11 cellular contexts compared by ENCODE assay signal in the genomic region with DNA sequence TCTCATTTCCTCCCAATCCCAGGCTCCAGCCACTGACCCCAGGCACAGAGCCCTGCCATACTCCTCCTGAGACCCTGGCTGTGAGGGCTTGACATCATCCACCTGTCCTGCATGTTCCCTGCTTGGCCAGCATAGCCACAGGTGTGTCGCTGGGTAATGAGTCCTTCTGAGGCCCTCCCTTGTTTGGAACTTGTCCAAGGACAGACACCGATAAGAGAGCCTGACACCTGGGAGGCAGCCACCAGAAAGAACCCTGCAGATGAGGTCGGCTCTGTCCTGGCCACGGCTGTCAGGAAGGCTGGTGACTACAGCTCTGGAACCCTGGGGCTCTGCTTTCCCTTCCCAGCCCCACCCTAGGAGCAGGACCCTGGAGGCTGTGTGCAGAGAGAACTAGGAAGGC.
DNase-seq lines count a peak whose midpoint lies in the region; ATAC-seq, FAIRE-seq and TF ChIP-seq lines count a peak whose summit lies in the region.
"Had no signal": no experiment of that assay in that cellular context is flagged by ENCODE, and none has a peak within 500 bp of the region (broad histone marks: within the 10 kb centered on the region; RNA-seq: fewer than 3 reads in every experiment).

No MANE protein-coding gene starts in this region.

- ATAC-seq in HG03095 (IDR thresholded peaks at IDR 0.05; ENCODE audit: unreplicated experiment), result peak; percentile 7

- H3K4me3 Mint-ChIP-seq in nephron progenitor cell, result no peak overlapping the region

- peaks cover 8% of the 10 kb centered on the region for H3K27me3 Mint-ChIP-seq in nephron progenitor cell (ENCODE audit: low read depth, poor library complexity)

- peak overlapping the region; percentile 85 for H2AFZ ChIP-seq in SU-DHL-6 (ENCODE audit: low read depth, low read length, severe bottlenecking)

- no peaks in the 10 kb centered on the region for H3K9me3 ChIP-seq in SU-DHL-6 (ENCODE audit: insufficient read depth, low read length)
- H3K9me3 ChIP-seq: prostate gland had no signal

- peak overlapping the region; percentile 51 for H3K9ac ChIP-seq in SU-DHL-6 (ENCODE audit: low read length)

- TF ChIP-seq CTCF in SU-DHL-6 (IDR thresholded peaks at IDR 0.05; ENCODE audit: insufficient read depth, low read length, poor library complexity, severe bottlenecking) (no peak), nephron progenitor cell (IDR thresholded peaks at IDR 0.05) (no peak)

- H3K4me1 Mint-ChIP-seq in nephron progenitor cell, result peaks cover 69% of the 10 kb centered on the region

- H3K9me3 Mint-ChIP-seq in nephron progenitor cell, result peaks cover 26% of the 10 kb centered on the region

- H4K20me1 ChIP-seq in SU-DHL-6 (ENCODE audit: low read depth, low read length), result no peaks in the 10 kb centered on the region

- H3K27ac ChIP-seq in SU-DHL-6 (ENCODE audit: low read depth, low read length), result peak overlapping the region; percentile 92
- H3K27ac ChIP-seq: prostate gland had no signal

- peak overlapping the region; percentile 26 for H3K4me3 ChIP-seq in SU-DHL-6 (ENCODE audit: insufficient read depth, low read length, poor library complexity, severe bottlenecking)
- H3K4me3 ChIP-seq: prostate gland had no signal

- H3K36me3 ChIP-seq in SU-DHL-6 (ENCODE audit: low read length), result no peaks in the 10 kb centered on the region

- H3K79me2 ChIP-seq in SU-DHL-6 (ENCODE audit: insufficient read depth, low read length), result no peaks in the 10 kb centered on the region

- H3K9me2 ChIP-seq in SU-DHL-6 (replicated peaks; ENCODE audit: insufficient read depth, low read length), result no peaks in the 10 kb centered on the region

- H3F3A ChIP-seq in SU-DHL-6 (ENCODE audit: insufficient read depth), result peaks cover 24% of the 10 kb centered on the region

- H3K36me3 Mint-ChIP-seq in nephron progenitor cell (ENCODE audit: low read depth), result peaks cover 45% of the 10 kb centered on the region

- H3K27me3 ChIP-seq in SU-DHL-6 (ENCODE audit: low read length), result no peaks in the 10 kb centered on the region

- H3K27ac Mint-ChIP-seq in nephron progenitor cell, result peak overlapping the region; percentile 50

- peak; percentile 26 to 81 (median 40) for DNase-seq in NCI-H1417 (lab: John Stamatoyannopoulos, UW)
- no peak for DNase-seq in NCI-H1417 treated with DMSO at 0.1 percent for 48 hours (lab: John Stamatoyannopoulos, UW)
- no peak for DNase-seq in nephron progenitor cell
- DNase-seq in urothelium cell line (ENCODE audit: low spot score), result no peak
- no peak for DNase-seq in HPDE6-E6E7 (ENCODE audit: extremely low spot score)
- DNase-seq in stimulated activated CD4-positive, alpha-beta T cell treated with anti-CD3 and anti-CD28 coated beads, Interleukin-4, amount 100 ng/mL, for 1 hour, result no peak
- DNase-seq: 8988T, cerebellar nuclear complex had no signal

- peak overlapping the region; percentile 71 for H3K4me2 ChIP-seq in SU-DHL-6 (ENCODE audit: low read depth, low read length, poor library complexity, severe bottlenecking)

- FAIRE-seq in urothelium cell line (lab: Jason Lieb, UNC), result no peak

Comparison
In these comparisons a context has a peak if more than half of its experiments do, and no peak if none do; other contexts are left out.
1. DNase-seq: peak in NCI-H1417 (3 of 3); none in NCI-H1417 treated with DMSO at 0.1 percent for 48 hours (single experiment), nephron progenitor cell (single experiment), urothelium cell line (single experiment), HPDE6-E6E7 (single experiment) and stimulated activated CD4-positive, alpha-beta T cell treated with anti-CD3 and anti-CD28 coated beads, Interleukin-4, amount 100 ng/mL, for 1 hour (single experiment).